ENCODE assay signal across 9 cellular contexts in the genomic region with DNA sequence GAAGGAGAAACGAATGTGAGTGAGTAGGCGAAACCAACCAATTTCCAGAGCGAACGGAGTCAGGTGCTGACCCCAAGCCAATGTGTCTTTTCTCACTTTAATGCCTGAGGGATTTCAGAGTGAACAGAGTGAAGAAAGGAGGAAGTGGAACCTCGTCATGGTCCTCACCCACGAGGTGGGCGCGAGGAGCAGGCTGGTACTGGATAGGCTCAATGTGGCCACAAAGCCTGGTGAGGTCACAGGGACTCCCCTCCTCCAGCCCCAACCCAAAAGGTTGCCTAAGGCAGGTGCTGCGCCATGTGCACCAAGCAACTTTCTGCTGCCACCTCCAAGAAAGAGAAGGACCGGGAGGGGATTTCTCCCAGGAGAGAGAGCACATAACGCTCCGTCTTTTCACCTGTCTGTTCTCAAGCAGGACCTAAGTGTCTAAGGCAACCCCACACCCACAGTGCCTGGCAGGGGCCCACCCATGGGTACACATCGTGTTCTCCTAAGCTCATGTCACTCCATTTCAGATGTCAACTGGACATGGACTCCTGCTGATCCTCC. TPM values are rescaled to one million over a fixed set of nuclear protein-coding genes. Genes with fewer than 3 reads are reported as not detected.
DNase-seq lines count a peak whose midpoint lies in the region; ATAC-seq and TF ChIP-seq lines count a peak whose summit lies in the region.
"Had no signal": no experiment of that assay in that cellular context is flagged by ENCODE, and none has a peak within 500 bp of the region (broad histone marks: within the 10 kb centered on the region; RNA-seq: fewer than 3 reads in every experiment).

No MANE protein-coding gene starts in this region.

- in situ Hi-C loops in KBM-7 (cut with MboI; ENCODE audit: low pct_unique_long_range_greater_than_20kb, low sequenced_read_pairs) = no loop called here

- TF ChIP-seq CTCF in tibial nerve (IDR thresholded peaks at IDR 0.05) = no peak

- TF ChIP-seq POLR2A in tibial nerve (IDR thresholded peaks at IDR 0.05) = peak in 1 of 2 donors; percentile 27

- no peaks in the 10 kb centered on the region for H3K36me3 ChIP-seq in tibial nerve

- peak overlapping the region in 3 of 4 donors; percentile 9 to 60 (median 42) for H3K27ac ChIP-seq in tibial nerve

- peaks cover 0 to 28% of the 10 kb centered on the region in 2 donors for H3K27me3 ChIP-seq in tibial nerve

- TF ChIP-seq EP300 in tibial nerve (IDR thresholded peaks at IDR 0.05) = peak in 1 of 2 donors; percentile 54

- WGBS in tibial nerve, 2 donors = 72 to 84% methylated on average over 13 of the region's 13 CpGs

- peaks cover 0 to 17% (median 3%) of the 10 kb centered on the region in 4 donors for H3K4me1 ChIP-seq in tibial nerve

- ATAC-seq in GM18519 (IDR thresholded peaks at IDR 0.05; ENCODE audit: low FRiP score, unreplicated experiment) (peak; percentile 68), GM21529 (IDR thresholded peaks at IDR 0.05; ENCODE audit: unreplicated experiment) (peak; percentile 83)
- ATAC-seq: Panc1 had no signal

- H3K4me3 ChIP-seq in tibial nerve = no peak overlapping the region

- H3K9me3 ChIP-seq in tibial nerve = no peaks in the 10 kb centered on the region

- DNase-seq in KBM-7 = peak; percentile 83
- DNase-seq in activated gamma-delta T cell treated with anti-CD3 and anti-CD28 coated beads, Interleukin-2, amount 50 U/mL, for 16 hours (ENCODE audit: low read depth) = peak; percentile 66
- no peak for DNase-seq in tibial nerve (ENCODE audit: low spot score in 2 of 2)
- no peak for DNase-seq in NCI-H2107 (lab: John Stamatoyannopoulos, UW)
- no peak for DNase-seq in NCI-H446 (lab: John Stamatoyannopoulos, UW)
- no peak for DNase-seq in DMS153 (lab: John Stamatoyannopoulos, UW)

RNA-seq across cellular contexts. Expression of gene NRROS, which starts 3.8 kb away (rescaled TPM):
- total RNA-seq in tibial nerve = 10 to 100 TPM in 3 of 4 donors, 1 to 10 TPM in 1; 8.6 to 16.4 (median 12.7) TPM

Comparison
In these comparisons a context has a peak if more than half of its experiments do, and no peak if none do; other contexts are left out.
1. DNase-seq: peak in KBM-7 (single experiment) and activated gamma-delta T cell treated with anti-CD3 and anti-CD28 coated beads, Interleukin-2, amount 50 U/mL, for 16 hours (single experiment); none in tibial nerve (0 of 2), NCI-H2107 (single experiment), NCI-H446 (0 of 2) and DMS153 (single experiment).